ENCODE assay signal across 26 cellular contexts in genomic region chr20:33869283-33869682, GRCh38. TPM values are rescaled to one million over a fixed set of nuclear protein-coding genes. Genes with fewer than 3 reads are reported as not detected.
DNase-seq lines count a peak whose midpoint lies in the region; ATAC-seq, FAIRE-seq and TF ChIP-seq lines count a peak whose summit lies in the region.
"Had no signal": no experiment of that assay in that cellular context is flagged by ENCODE, and none has a peak within 500 bp of the region (broad histone marks: within the 10 kb centered on the region; RNA-seq: fewer than 3 reads in every experiment).

No MANE protein-coding gene starts in this region.

- peaks cover 33% of the 10 kb centered on the region for H3K4me1 Mint-ChIP-seq in nephron progenitor cell
- H3K4me1 Mint-ChIP-seq in activated T-cell treated with anti-CD3 and anti-CD28 coated beads, Interleukin-2, amount 50 U/mL, for 72 hours (ENCODE audit: low read depth) = no peaks in the 10 kb centered on the region
- H3K4me1 Mint-ChIP-seq: CD14-positive monocyte; CD4-positive, alpha-beta memory T cell; CD8-positive, alpha-beta memory T cell had no signal

- H4K20me1 ChIP-seq in K562 (replicated peaks; ENCODE audit: control insufficient read depth, insufficient read depth, low read length) = no peaks in the 10 kb centered on the region; the same call in 1 of the 2 replicates
- H4K20me1 ChIP-seq: BLaER1 had no signal

- no peak overlapping the region for H3K4me3 Mint-ChIP-seq in nephron progenitor cell
- H3K4me3 Mint-ChIP-seq in activated T-cell treated with anti-CD3 and anti-CD28 coated beads, Interleukin-2, amount 50 U/mL, for 72 hours = no peak overlapping the region
- H3K4me3 Mint-ChIP-seq: CD14-positive monocyte; CD4-positive, alpha-beta memory T cell; CD4-positive, CD25-positive, alpha-beta regulatory T cell; CD8-positive, alpha-beta memory T cell had no signal

- H3K36me3 ChIP-seq in H7 (replicated peaks; ENCODE audit: control insufficient read depth, insufficient read depth, low read length) (no peaks in the 10 kb centered on the region), K562 (ENCODE audit: control insufficient read depth, insufficient read depth, low read length) (no peaks in the 10 kb centered on the region)
- H3K36me3 ChIP-seq: BE2C, BLaER1 had no signal

- 53% methylated on average over 5 of the region's 5 CpGs for WGBS in K562 (ENCODE audit: insufficient coverage, low coverage, missing lambda C conversion rate)

- no peak overlapping the region for H3K27ac ChIP-seq in K562 (ENCODE audit: extremely low read depth, low read depth, low read length)
- H3K27ac ChIP-seq: BLaER1 had no signal

- CTCF ChIA-PET in K562 (lab: Yijun Ruan, JAX; ENCODE audit: low intra/inter-chr PET ratio) = no interaction called here

- no peak overlapping the region for H3K4me2 ChIP-seq in K562 (ENCODE audit: insufficient read depth, low read length)
- H3K4me2 ChIP-seq: BLaER1 had no signal

- no peak for FAIRE-seq in K562 (lab: Jason Lieb, UNC)
- FAIRE-seq: A204.1, GM12878, GM12892, GM18507 had no signal

- no peaks in the 10 kb centered on the region for H3K9me3 Mint-ChIP-seq in nephron progenitor cell
- H3K9me3 Mint-ChIP-seq in activated T-cell treated with anti-CD3 and anti-CD28 coated beads, Interleukin-2, amount 50 U/mL, for 72 hours = no peaks in the 10 kb centered on the region
- H3K9me3 Mint-ChIP-seq: CD14-positive monocyte; CD4-positive, alpha-beta memory T cell; CD8-positive, alpha-beta memory T cell had no signal

- peaks cover 3% of the 10 kb centered on the region for H3K9me1 ChIP-seq in K562 (ENCODE audit: control insufficient read depth, insufficient read depth, low read length)

- in situ Hi-C loops in K562 (cut with MboI) = no loop called here

- H3K27me3 ChIP-seq in H7 (ENCODE audit: control insufficient read depth, insufficient read depth, low read length) (no peaks in the 10 kb centered on the region), K562 (ENCODE audit: control insufficient read depth in 2 of 2, insufficient read depth in 2 of 2, low read length in 2 of 2) (peaks cover 38 to 72% of the 10 kb centered on the region in 2 experiments)
- H3K27me3 ChIP-seq: BE2C, BLaER1 had no signal

- no peak for TF ChIP-seq POLR2A in K562 (conservative IDR thresholded peaks at IDR 0.05)

- TF ChIP-seq CTCF in K562 (IDR thresholded peaks at IDR 0.05 in 2 of 3, conservative IDR thresholded peaks at IDR 0.05 in 1 of 3; ENCODE audit: insufficient read depth in 2 of 3, low read depth in 1 of 3, low read length in 3 of 3) = no peak
- TF ChIP-seq CTCF in nephron progenitor cell (IDR thresholded peaks at IDR 0.05) = no peak

- intact Hi-C loops in K562 (cut with micrococcal nuclease) = no loop called here

- no TSS peak for BruUV-seq in K562 (replicated peaks; lab: Mats Ljungman, UMichigan)

- H2AFZ ChIP-seq in K562 (ENCODE audit: low read depth, low read length) = no peak overlapping the region

- ATAC-seq in K562 (no peak), GM21526 (IDR thresholded peaks at IDR 0.05; ENCODE audit: low FRiP score, unreplicated experiment) (no peak)
- no peak for ATAC-seq in activated T-cell treated with anti-CD3 and anti-CD28 coated beads, Interleukin-2, amount 50 U/mL, for 72 hours (replicated peaks in 1 of 2)
- ATAC-seq: GM12878 had no signal

- H3K4me3 ChIP-seq in H7 (ENCODE audit: insufficient read depth, low read depth, low read length) = no peak overlapping the region
- no peak overlapping the region for H3K4me3 ChIP-seq in K562
- H3K4me3 ChIP-seq: BLaER1, GM12878 had no signal

- H3K36me3 Mint-ChIP-seq in nephron progenitor cell (ENCODE audit: low read depth) = no peaks in the 10 kb centered on the region
- no peaks in the 10 kb centered on the region for H3K36me3 Mint-ChIP-seq in activated T-cell treated with anti-CD3 and anti-CD28 coated beads, Interleukin-2, amount 50 U/mL, for 72 hours (ENCODE audit: insufficient read depth in 2 of 2)
- H3K36me3 Mint-ChIP-seq: CD14-positive monocyte; CD4-positive, alpha-beta memory T cell; CD4-positive, CD25-positive, alpha-beta regulatory T cell; CD8-positive, alpha-beta memory T cell had no signal

- TF ChIP-seq EP300 in K562 (IDR thresholded peaks at IDR 0.05; ENCODE audit: low read length) = no peak

- H3K9me3 ChIP-seq in K562 (replicated peaks; ENCODE audit: control insufficient read depth, insufficient read depth, low read depth, low read length) = no peaks in the 10 kb centered on the region
- H3K9me3 ChIP-seq: BE2C, BLaER1 had no signal

- POLR2A ChIA-PET in K562 (lab: Yijun Ruan, JAX) = interaction anchor here (0.5 kb wide), 1 partner anchor 33 kb away, joined by 4 read pairs; no protein-coding TSS in a partner anchor

- peak; percentile 21 for DNase-seq in H7
- DNase-seq in K562 (ENCODE audit: extremely low read depth in 1 of 4, low spot score in 3 of 4) = no peak
- no peak for DNase-seq in nephron progenitor cell
- DNase-seq in activated T-cell treated with anti-CD3 and anti-CD28 coated beads, Interleukin-2, amount 50 U/mL, for 72 hours = no peak
- DNase-seq: 8988T; ACHN; BE2C; C1 segment of cervical spinal cord; CD4-positive, alpha-beta memory T cell; CD4-positive, CD25-positive, alpha-beta regulatory T cell; CD8-positive, alpha-beta memory T cell; COR-L47; DMS 273 treated with DMSO at 0.1 percent for 48 hours; DMS153; DMS53; DMS79; DND-41; EL; GDM1 had no signal

- H3K4me1 ChIP-seq in K562 (replicated peaks in 1 of 2; ENCODE audit: control insufficient read depth in 2 of 2, insufficient read depth in 2 of 2, low read length in 2 of 2) = peaks cover 0 to 7% of the 10 kb centered on the region in 2 experiments; a peak in 1 of 5 replicates
- H3K4me1 ChIP-seq: BLaER1 had no signal

- no peak for TF ChIP-seq RAD21 in K562 (CRISPR knock-in tag; conservative IDR thresholded peaks at IDR 0.05 in 1 of 2, IDR thresholded peaks at IDR 0.05 in 1 of 2)

- H3K27me3 Mint-ChIP-seq in nephron progenitor cell (ENCODE audit: low read depth, poor library complexity) = peaks cover 19% of the 10 kb centered on the region
- H3K27me3 Mint-ChIP-seq in activated T-cell treated with anti-CD3 and anti-CD28 coated beads, Interleukin-2, amount 50 U/mL, for 72 hours (ENCODE audit: low read depth) = no peaks in the 10 kb centered on the region
- H3K27me3 Mint-ChIP-seq: CD4-positive, CD25-positive, alpha-beta regulatory T cell had no signal

- no peak overlapping the region for H3K9ac ChIP-seq in K562 (ENCODE audit: insufficient read depth in 1 of 2, low read depth in 2 of 2, low read length in 2 of 2)
- H3K9ac ChIP-seq: BLaER1 had no signal

- no peaks in the 10 kb centered on the region for H3K79me2 ChIP-seq in K562 (ENCODE audit: control insufficient read depth, insufficient read depth, low read length)

- peak overlapping the region; percentile 12 for H3K27ac Mint-ChIP-seq in nephron progenitor cell
- no peak overlapping the region for H3K27ac Mint-ChIP-seq in activated T-cell treated with anti-CD3 and anti-CD28 coated beads, Interleukin-2, amount 50 U/mL, for 72 hours
- H3K27ac Mint-ChIP-seq: CD4-positive, alpha-beta memory T cell; CD4-positive, CD25-positive, alpha-beta regulatory T cell; CD8-positive, alpha-beta memory T cell had no signal

TF ChIP-seq in K562, 482 proteins besides CTCF, POLR2A, EP300 and RAD21:
- TF ChIP-seq ZNF77 (CRISPR knock-in tag; IDR thresholded peaks at IDR 0.05) (no peak), ZKSCAN1 (IDR thresholded peaks at IDR 0.05; ENCODE audit: low read depth, low read length) (peak; percentile 76)

RNA-seq across cellular contexts. Expression of gene CHMP4B, which starts 58.1 kb away (rescaled TPM):
- 31.8 and 33.6 TPM in 2 replicates for total RNA-seq in H7 (2014; rRNA removed; shearing (Covaris generic))
- 6.2 and 7.5 TPM in 2 replicates for total RNA-seq in K562 (2011; cell fraction: chromatin; rRNA removed; ENCODE audit: low replicate concordance)
- 5.7 TPM in 2 replicates for total RNA-seq in K562 (2011; cell fraction: nucleolus; rRNA removed)
- 7.3 and 9.1 TPM in 2 replicates for total RNA-seq in K562 (2011; cell fraction: nucleoplasm; rRNA removed)
- total RNA-seq in K562 (2014; rRNA removed) (35.4 and 39.2 TPM in 2 replicates), K562 (2014; rRNA removed; fragmentation: Illumina TruSeq; extraction: Trizol) (18.6 and 18.8 TPM in 2 replicates), K562 (2015; rRNA removed; fragmentation: Illumina TruSeq; extraction: Trizol) (30.4 and 30.8 TPM in 2 replicates), K562 (2021) (43.9 and 45.1 TPM in 2 replicates)
- polyA plus RNA-seq in K562 (2011; rRNA removed) (25.2 and 31.8 TPM in 2 replicates), K562 (2014; fragmentation: Illumina TruSeq; extraction: Trizol) (55.9 and 61.8 TPM in 2 replicates), K562 (2014; fragmentation: Nextera tagmentation; extraction: Ambion mirVana) (1 to 10 TPM; 1.8 to 2.5 TPM), K562 (2014; rRNA removed) (51.9 and 64.7 TPM in 2 replicates)
- 21.4 and 26.5 TPM in 2 replicates for polyA plus RNA-seq in K562 (2011; cell fraction: cytosol; rRNA removed)
- polyA plus RNA-seq in K562 (2011; cell fraction: nucleus; rRNA removed) = 8.8 and 10.6 TPM in 2 replicates
- 58.9 and 64.6 TPM in 2 replicates for polyA plus RNA-seq in K562 (2012)
- polyA minus RNA-seq in K562 (2011; rRNA and poly(A)+ RNA removed) = 10.0 and 11.8 TPM in 2 replicates
- 13.6 and 16.1 TPM in 2 replicates for polyA minus RNA-seq in K562 (2011; cell fraction: cytosol; rRNA and poly(A)+ RNA removed)
- polyA minus RNA-seq in K562 (2011; cell fraction: nucleus; rRNA and poly(A)+ RNA removed) = 2.7 and 4.3 TPM in 2 replicates
- 100 to 1,000 TPM; 102 to 104 TPM for total RNA-seq in activated T-cell treated with anti-CD3 and anti-CD28 coated beads, Interleukin-2, amount 50 U/mL, for 72 hours
